Comparison of ENCODE assay signal across 8 cellular contexts in the genomic region with DNA sequence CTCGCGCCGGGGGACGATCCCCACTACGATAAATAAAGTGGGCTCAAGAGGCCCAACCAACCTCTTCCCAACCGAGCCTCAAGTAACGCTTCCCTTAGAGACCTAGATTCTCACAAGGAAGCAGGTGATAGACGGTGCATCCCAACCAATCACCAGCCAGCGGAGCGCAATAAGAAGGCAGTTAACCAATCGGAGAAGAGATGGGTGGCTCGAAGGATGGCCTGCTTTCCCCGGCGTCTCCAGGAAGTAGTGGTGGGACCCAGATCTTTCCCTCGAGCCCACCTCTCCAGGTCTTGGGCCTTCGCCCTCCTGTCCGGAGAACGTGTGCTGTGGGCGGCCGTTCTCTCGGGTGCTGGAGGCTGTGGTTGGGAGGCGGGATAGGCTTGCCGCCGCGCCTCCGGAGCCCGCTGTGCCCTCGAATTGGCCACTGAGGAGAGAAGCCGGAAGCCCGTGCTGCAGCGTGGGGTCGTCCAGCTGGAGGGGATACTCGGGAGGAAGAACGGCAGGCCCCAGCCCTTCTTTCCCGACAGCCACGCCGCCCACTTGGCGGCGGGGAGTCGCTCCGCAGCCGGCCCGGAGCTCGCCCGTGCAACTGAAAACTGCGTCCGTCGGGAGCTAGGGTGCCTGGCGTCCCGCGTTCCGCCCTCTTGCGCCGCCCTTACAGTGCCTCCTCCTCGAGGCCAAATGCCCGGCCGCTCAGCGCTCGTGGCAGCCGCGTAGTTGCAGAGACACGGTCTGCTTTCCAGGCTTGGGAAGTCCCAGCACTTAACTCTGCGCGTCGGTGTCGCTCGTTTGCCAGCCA. TPM values are rescaled to one million over a fixed set of nuclear protein-coding genes. Genes with fewer than 3 reads are reported as not detected.
DNase-seq lines count a peak whose midpoint lies in the region; ATAC-seq lines count a peak whose summit lies in the region.

A gene (minus strand): TSS at position 594 of the 802 bp plus-strand sequence. CDS start 2,665 bp downstream, outside the sequence.

- H3K27ac ChIP-seq in BLaER1 treated with 17β-estradiol and CSF1 and Interleukin-3, amounts not matched to agents 10 nM and 100 nM = peak within 1 kb of the TSS; percentile 94 to 99 (median 97)

- H3K4me1 ChIP-seq in BLaER1 treated with 17β-estradiol and CSF1 and Interleukin-3, amounts not matched to agents 10 nM and 100 nM = peaks cover 23 to 29% (median 25%) of the 10 kb centered on the region in 10 experiments

- H3K27ac Mint-ChIP-seq in activated CD4-positive, alpha-beta T cell treated with anti-CD3 and anti-CD28 coated beads, Interleukin-2, amount 10 ng/mL, durations not matched to agents 7 days and 5 days = peak within 1 kb of the TSS; percentile 100

- peak within 1 kb of the TSS; percentile 92 to 99 (median 97) for H3K9ac ChIP-seq in BLaER1 treated with 17β-estradiol and CSF1 and Interleukin-3, amounts not matched to agents 10 nM and 100 nM

- H3K36me3 Mint-ChIP-seq in activated CD4-positive, alpha-beta T cell treated with anti-CD3 and anti-CD28 coated beads, Interleukin-2, amount 10 ng/mL, durations not matched to agents 7 days and 5 days (ENCODE audit: low read depth) = peaks cover 30% of the 10 kb centered on the region

- peak within 1 kb of the TSS; percentile 89 for H3K4me3 Mint-ChIP-seq in activated CD4-positive, alpha-beta T cell treated with anti-CD3 and anti-CD28 coated beads, Interleukin-2, amount 10 ng/mL, durations not matched to agents 7 days and 5 days

- peak; percentile 95 for DNase-seq in NCI-H69 (lab: John Stamatoyannopoulos, UW)
- DNase-seq in activated CD4-positive, alpha-beta T cell treated with anti-CD3 and anti-CD28 coated beads, Interleukin-2, amount 10 ng/mL, durations not matched to agents 7 days and 5 days = peak; percentile 92
- DNase-seq in cortex of kidney (lab: John Stamatoyannopoulos, UW) = peak; percentile 35
- DNase-seq in left colon = peak; percentile 92 to 96
- DNase-seq in stimulated activated CD4-positive, alpha-beta T cell treated with anti-CD3 and anti-CD28 coated beads, Interleukin-1b, Interleukin-23, amount 100 ng/mL, for 48 hours = peak; percentile 88

- peaks cover 0 to 23% (median 11%) of the 10 kb centered on the region in 11 experiments; a peak in 7 of 22 replicates for H4K20me1 ChIP-seq in BLaER1 treated with 17β-estradiol and CSF1 and Interleukin-3, amounts not matched to agents 10 nM and 100 nM

- CTCF ChIA-PET in activated CD4-positive, alpha-beta T cell treated with anti-CD3 and anti-CD28 coated beads, Interleukin-2, amount 10 ng/mL, durations not matched to agents 7 days and 5 days (lab: Charles Lee) = interaction anchor here (1.0 to 4.4 kb wide), 4 partner anchors 15 to 36 kb away, joined by 3 to 26 read pairs (median 4); no protein-coding TSS in a partner anchor

- H3K27me3 Mint-ChIP-seq in activated CD4-positive, alpha-beta T cell treated with anti-CD3 and anti-CD28 coated beads, Interleukin-2, amount 10 ng/mL, durations not matched to agents 7 days and 5 days = no peaks in the 10 kb centered on the region

- H3K27me3 ChIP-seq in BLaER1 treated with 17β-estradiol and CSF1 and Interleukin-3, amounts not matched to agents 10 nM and 100 nM = no peaks in the 10 kb centered on the region

- H3K4me3 ChIP-seq in BLaER1 treated with 17β-estradiol and CSF1 and Interleukin-3, amounts not matched to agents 10 nM and 100 nM = peak within 1 kb of the TSS; percentile 76 to 87 (median 82)

- H3K9me3 Mint-ChIP-seq in activated CD4-positive, alpha-beta T cell treated with anti-CD3 and anti-CD28 coated beads, Interleukin-2, amount 10 ng/mL, durations not matched to agents 7 days and 5 days = no peaks in the 10 kb centered on the region

- H3K9me3 ChIP-seq in BLaER1 treated with 17β-estradiol and CSF1 and Interleukin-3, amounts not matched to agents 10 nM and 100 nM (replicated peaks in 1 of 11) = no peaks in the 10 kb centered on the region

- H3K4me1 Mint-ChIP-seq in activated CD4-positive, alpha-beta T cell treated with anti-CD3 and anti-CD28 coated beads, Interleukin-2, amount 10 ng/mL, durations not matched to agents 7 days and 5 days = peaks cover 32% of the 10 kb centered on the region

- POLR2A ChIA-PET in activated CD4-positive, alpha-beta T cell treated with anti-CD3 and anti-CD28 coated beads, Interleukin-2, amount 10 ng/mL, durations not matched to agents 7 days and 5 days (lab: Charles Lee) = interaction anchor here (0.7 to 0.8 kb wide), 2 partner anchors 36 to 398 kb away, joined by 3 to 4 read pairs; no protein-coding TSS in a partner anchor

- peaks cover 33 to 39% (median 36%) of the 10 kb centered on the region in 11 experiments for H3K36me3 ChIP-seq in BLaER1 treated with 17β-estradiol and CSF1 and Interleukin-3, amounts not matched to agents 10 nM and 100 nM

- intact Hi-C loops in left colon (cut with DNase I, micrococcal nuclease) = no loop called here

- H3K4me2 ChIP-seq in BLaER1 treated with 17β-estradiol and CSF1 and Interleukin-3, amounts not matched to agents 10 nM and 100 nM = peak within 1 kb of the TSS; percentile 82 to 98 (median 88)

- ATAC-seq in GM19328 (IDR thresholded peaks at IDR 0.05; ENCODE audit: unreplicated experiment) (peak; percentile 95), HG03520 (IDR thresholded peaks at IDR 0.05; ENCODE audit: unreplicated experiment) (peak; percentile 97), left colon (peak; percentile 96)

RNA-seq across cellular contexts. Expression of the gene that starts here (rescaled TPM):
- total RNA-seq in activated CD4-positive, alpha-beta T cell treated with anti-CD3 and anti-CD28 coated beads, Interleukin-2, amount 10 ng/mL, durations not matched to agents 7 days and 5 days = 10 to 100 TPM; 38.7 to 46.0 TPM
- 10 to 100 TPM; 36.6 to 40.6 TPM for total RNA-seq in left colon

Comparison
In these comparisons a context has a peak if more than half of its experiments do, and no peak if none do; other contexts are left out.
1. Peak in every context shown above with its lines: DNase-seq, ATAC-seq, H3K4me3 ChIP-seq and H3K27ac ChIP-seq.
2. DNase-seq: peak in every context shown above with its lines; median percentile 95 in NCI-H69; 94 in left colon; 92 in activated CD4-positive, alpha-beta T cell treated with anti-CD3 and anti-CD28 coated beads, Interleukin-2, amount 10 ng/mL, durations not matched to agents 7 days and 5 days; 88 in stimulated activated CD4-positive, alpha-beta T cell treated with anti-CD3 and anti-CD28 coated beads, Interleukin-1b, Interleukin-23, amount 100 ng/mL, for 48 hours; 35 in cortex of kidney.